In the genomic region with DNA sequence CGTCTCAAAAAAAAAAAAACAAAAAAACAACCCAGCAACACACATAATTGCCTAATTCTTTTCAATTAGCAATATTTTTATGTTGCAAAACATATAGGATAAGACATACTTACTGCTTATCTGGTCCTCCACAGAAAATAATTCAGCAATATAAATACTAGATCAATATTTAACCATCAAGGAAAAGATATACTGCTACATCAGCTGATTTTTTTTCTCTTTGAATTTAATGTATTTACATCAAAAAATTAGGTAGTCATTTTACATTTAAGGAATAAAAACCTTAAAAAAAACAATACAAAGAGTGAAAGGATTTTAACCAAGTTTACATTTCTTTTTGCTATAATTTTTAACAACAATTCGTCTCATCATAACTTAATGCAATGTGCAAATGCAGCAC, we compare ENCODE assay signal across 3 cellular contexts.
TF ChIP-seq lines count a peak whose summit lies in the region.

No MANE protein-coding gene starts in this region.

TF ChIP-seq in A549, 52 proteins besides CTCF, POLR2A, EP300 and RAD21:
- TF ChIP-seq MAFK (IDR thresholded peaks at IDR 0.05; ENCODE audit: partially characterized antibody) = peak; percentile 45
- TF ChIP-seq, protein P1, sequence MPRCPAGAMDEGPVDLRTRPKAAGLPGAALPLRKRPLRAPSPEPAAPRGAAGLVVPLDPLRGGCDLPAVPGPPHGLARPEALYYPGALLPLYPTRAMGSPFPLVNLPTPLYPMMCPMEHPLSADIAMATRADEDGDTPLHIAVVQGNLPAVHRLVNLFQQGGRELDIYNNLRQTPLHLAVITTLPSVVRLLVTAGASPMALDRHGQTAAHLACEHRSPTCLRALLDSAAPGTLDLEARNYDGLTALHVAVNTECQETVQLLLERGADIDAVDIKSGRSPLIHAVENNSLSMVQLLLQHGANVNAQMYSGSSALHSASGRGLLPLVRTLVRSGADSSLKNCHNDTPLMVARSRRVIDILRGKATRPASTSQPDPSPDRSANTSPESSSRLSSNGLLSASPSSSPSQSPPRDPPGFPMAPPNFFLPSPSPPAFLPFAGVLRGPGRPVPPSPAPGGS (IDR thresholded peaks at IDR 0.05) = no peak

TF ChIP-seq in IMR-90, 13 proteins besides CTCF, POLR2A, EP300 and RAD21:
- TF ChIP-seq, protein P2, sequence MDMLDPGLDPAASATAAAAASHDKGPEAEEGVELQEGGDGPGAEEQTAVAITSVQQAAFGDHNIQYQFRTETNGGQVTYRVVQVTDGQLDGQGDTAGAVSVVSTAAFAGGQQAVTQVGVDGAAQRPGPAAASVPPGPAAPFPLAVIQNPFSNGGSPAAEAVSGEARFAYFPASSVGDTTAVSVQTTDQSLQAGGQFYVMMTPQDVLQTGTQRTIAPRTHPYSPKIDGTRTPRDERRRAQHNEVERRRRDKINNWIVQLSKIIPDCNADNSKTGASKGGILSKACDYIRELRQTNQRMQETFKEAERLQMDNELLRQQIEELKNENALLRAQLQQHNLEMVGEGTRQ (IDR thresholded peaks at IDR 0.05; ENCODE audit: low read depth, low read length) = no peak
- peak; percentile 50 for TF ChIP-seq MAFK (IDR thresholded peaks at IDR 0.05; ENCODE audit: low read depth, low read length)
- TF ChIP-seq NFE2L2 (IDR thresholded peaks at IDR 0.05; ENCODE audit: low read depth, low read length) = no peak
- no peak for TF ChIP-seq CEBPB (IDR thresholded peaks at IDR 0.05; ENCODE audit: low read depth, low read length)

TF ChIP-seq in endothelial cell of umbilical vein, 7 proteins besides CTCF, POLR2A, EP300 and RAD21:
- TF ChIP-seq POLR2AphosphoS5 (IDR thresholded peaks at IDR 0.05; ENCODE audit: insufficient read depth, low read depth, low read length) = no peak
- TF ChIP-seq EZH2 (IDR thresholded peaks at IDR 0.05; ENCODE audit: borderline replicate concordance, low read depth, low read length, severe bottlenecking) = no peak
- no peak for TF ChIP-seq FOS (IDR thresholded peaks at IDR 0.05; ENCODE audit: borderline replicate concordance, insufficient read depth, low read length)
- TF ChIP-seq GATA2 (IDR thresholded peaks at IDR 0.05; ENCODE audit: insufficient read depth, insufficient read length, low read depth, low read length) = no peak
